In genomic region chr3:62265528-62265927, GRCh38 we compare ENCODE assay signal across 32 cellular contexts.
DNase-seq lines count a peak whose midpoint lies in the region; ATAC-seq, FAIRE-seq and TF ChIP-seq lines count a peak whose summit lies in the region.
"Had no signal": no experiment of that assay in that cellular context is flagged by ENCODE, and none has a peak within 500 bp of the region (broad histone marks: within the 10 kb centered on the region; RNA-seq: fewer than 3 reads in every experiment).

No MANE protein-coding gene starts in this region.

- no peak overlapping the region for H3K4me3 ChIP-seq in right lobe of liver
- H3K4me3 ChIP-seq in HepG2 (replicated peaks in 1 of 3; ENCODE audit: insufficient read depth in 1 of 3, low read depth in 2 of 3, low read length in 3 of 3): no peak overlapping the region
- H3K4me3 ChIP-seq: A549; BLaER1; BLaER1 treated with 17β-estradiol and CSF1 and Interleukin-3, amounts not matched to agents 10 nM and 100 nM had no signal

- CTCF ChIA-PET in HepG2 (lab: Yijun Ruan, JAX; ENCODE audit: low intra/inter-chr PET ratio, low total read pairs): no interaction called here

- H3K27me3 ChIP-seq in right lobe of liver (no peaks in the 10 kb centered on the region), HepG2 (ENCODE audit: control insufficient read depth in 1 of 2, insufficient read depth in 2 of 2, low read length in 2 of 2) (no peaks in the 10 kb centered on the region)
- H3K27me3 ChIP-seq: BE2C; BLaER1; BLaER1 treated with 17β-estradiol and CSF1 and Interleukin-3, amounts not matched to agents 10 nM and 100 nM had no signal

- BruUV-seq in HepG2 (replicated peaks; lab: Mats Ljungman, UMichigan): no TSS peak

- peak in 3 of 4 donors; percentile 25 to 56 (median 54) for ATAC-seq in right lobe of liver
- no peak for ATAC-seq in HepG2
- peak; percentile 62 for ATAC-seq in left lobe of liver
- ATAC-seq: A549; CD8-positive, alpha-beta T cell had no signal

- 80% methylated on average over 1 of the region's 1 CpG for WGBS in right lobe of liver (ENCODE audit: insufficient coverage, low coverage, low lambda C conversion rate, missing lambda C conversion rate)
- WGBS in HepG2 (ENCODE audit: low lambda C conversion rate): 92% methylated on average over 1 of the region's 1 CpG

- intact Hi-C loops in right lobe of liver (cut with DNase I): no loop called here
- intact Hi-C loops in HepG2 (cut with micrococcal nuclease; ENCODE audit: unreplicated experiment): no loop called here

- no peaks in the 10 kb centered on the region for H3K9me3 ChIP-seq in right lobe of liver
- H3K9me3 ChIP-seq in HepG2 (ENCODE audit: low read length): no peaks in the 10 kb centered on the region
- H3K9me3 ChIP-seq: A549, BE2C, BLaER1, Caco-2 had no signal

- no peak overlapping the region for H3K27ac ChIP-seq in right lobe of liver
- H3K27ac ChIP-seq in HepG2 (ENCODE audit: extremely low read length, insufficient read depth, low read length): no peak overlapping the region
- H3K27ac ChIP-seq: 22Rv1; A549; BLaER1; BLaER1 treated with 17β-estradiol and CSF1 and Interleukin-3, amounts not matched to agents 10 nM and 100 nM; C4-2B had no signal

- TF ChIP-seq EP300 in HepG2 (IDR thresholded peaks at IDR 0.05; ENCODE audit: low read depth in 2 of 2, low read length in 2 of 2): no peak
- TF ChIP-seq EP300 in HepG2 (CRISPR knock-in tag; IDR thresholded peaks at IDR 0.05; ENCODE audit: borderline replicate concordance): no peak

- in situ Hi-C loops in HepG2 (cut with HindIII; ENCODE audit: extremely low pct_ligation_motif_present, low pct_unique_long_range_greater_than_20kb): no loop called here

- H3K79me2 ChIP-seq in HepG2 (ENCODE audit: insufficient read depth, low read length): no peaks in the 10 kb centered on the region

- POLR2A ChIA-PET in HepG2 (lab: Yijun Ruan, JAX): no interaction called here

- no peak overlapping the region for H3K4me2 ChIP-seq in HepG2 (ENCODE audit: low read depth, low read length)
- H3K4me2 ChIP-seq: A549, BLaER1 had no signal

- TF ChIP-seq POLR2A in right lobe of liver (IDR thresholded peaks at IDR 0.05) (no peak), HepG2 (IDR thresholded peaks at IDR 0.05; ENCODE audit: insufficient read depth in 1 of 2, low read depth in 2 of 2, low read length in 2 of 2) (no peak)

- H3K36me3 ChIP-seq in right lobe of liver: peaks cover 0 to 3% (median 2%) of the 10 kb centered on the region in 4 donors
- H3K36me3 ChIP-seq in HepG2 (replicated peaks in 1 of 2; ENCODE audit: control insufficient read depth in 1 of 2, insufficient read depth in 2 of 2, low read length in 2 of 2): peaks cover 4 to 16% of the 10 kb centered on the region in 2 experiments; a peak in 4 of 5 replicates
- H3K36me3 ChIP-seq: BE2C had no signal

- DNase-seq in DMS 273 (lab: John Stamatoyannopoulos, UW; ENCODE audit: unreplicated experiment) (peak; percentile 3), DMS 273 treated with DMSO at 0.1 percent for 48 hours (lab: John Stamatoyannopoulos, UW) (no peak), right lobe of liver (no peak), HepG2 (ENCODE audit: low spot score) (no peak), left lobe of liver (ENCODE audit: low spot score) (no peak)
- no peak for DNase-seq in activated CD4-positive, alpha-beta T cell treated with anti-CD3 and anti-CD28 coated beads, Interleukin-2, amount 50 U/mL, for 4 hours
- DNase-seq: 8988T; ACHN; AML-193; BE2C; C1 segment of cervical spinal cord; Caco-2; Calu3; CD4-positive, alpha-beta memory T cell; CD4-positive, alpha-beta T cell; CD4-positive, CD25-positive, alpha-beta regulatory T cell; CD8-positive, alpha-beta memory T cell; CD8-positive, alpha-beta T cell; COR-L47; DMS153; DMS53; DMS79; DMS79 treated with DMSO at 0.1 percent for 48 hours; DND-41; EL had no signal

- H3K9ac ChIP-seq in HepG2 (ENCODE audit: insufficient read depth, low read depth, low read length): no peak overlapping the region
- H3K9ac ChIP-seq: BLaER1; BLaER1 treated with 17β-estradiol and CSF1 and Interleukin-3, amounts not matched to agents 10 nM and 100 nM had no signal

- H2AFZ ChIP-seq in HepG2 (ENCODE audit: low read length): no peak overlapping the region

- no peaks in the 10 kb centered on the region for H4K20me1 ChIP-seq in HepG2 (ENCODE audit: insufficient read depth, low read length)
- H4K20me1 ChIP-seq: BLaER1; BLaER1 treated with 17β-estradiol and CSF1 and Interleukin-3, amounts not matched to agents 10 nM and 100 nM had no signal

- TF ChIP-seq CTCF in right lobe of liver (IDR thresholded peaks at IDR 0.05) (no peak), HepG2 (CRISPR knock-in tag; IDR thresholded peaks at IDR 0.05) (no peak)

- TF ChIP-seq RAD21 in HepG2 (CRISPR knock-in tag; IDR thresholded peaks at IDR 0.05): no peak

- no peak for FAIRE-seq in HepG2 (lab: Jason Lieb, UNC)
- FAIRE-seq: A204.1, A549, D721Med had no signal

- H3K4me1 ChIP-seq in right lobe of liver (peaks cover 0 to 19% (median 4%) of the 10 kb centered on the region in 4 donors), HepG2 (ENCODE audit: insufficient read depth, low read length) (no peaks in the 10 kb centered on the region)
- H3K4me1 ChIP-seq: A549, Caco-2 had no signal

TF ChIP-seq in HepG2, 621 proteins besides CTCF, POLR2A, EP300 and RAD21:
- TF ChIP-seq ZSCAN5A (CRISPR knock-in tag; IDR thresholded peaks at IDR 0.05; ENCODE audit: borderline replicate concordance) (no peak), ZNF256 (CRISPR knock-in tag; conservative IDR thresholded peaks at IDR 0.05) (no peak), NFIB (CRISPR knock-in tag; IDR thresholded peaks at IDR 0.05; ENCODE audit: borderline replicate concordance) (no peak), HNRNPL (IDR thresholded peaks at IDR 0.05; ENCODE audit: low read depth, low read length) (no peak), DMAP1 (CRISPR knock-in tag; IDR thresholded peaks at IDR 0.05) (no peak), NFKBIZ (CRISPR knock-in tag; IDR thresholded peaks at IDR 0.05) (no peak), PHF21A (CRISPR knock-in tag; IDR thresholded peaks at IDR 0.05) (no peak), ZNF207 (IDR thresholded peaks at IDR 0.05; ENCODE audit: borderline replicate concordance) (no peak), TEAD3 (CRISPR knock-in tag; optimal IDR thresholded peaks at IDR 0.05; ENCODE audit: borderline replicate concordance) (no peak), ZNF451 (CRISPR knock-in tag; IDR thresholded peaks at IDR 0.05) (no peak), LRRFIP1 (CRISPR knock-in tag; conservative IDR thresholded peaks at IDR 0.05) (no peak), ZNF44 (CRISPR knock-in tag; IDR thresholded peaks at IDR 0.05) (no peak)
- TF ChIP-seq, protein P1, sequence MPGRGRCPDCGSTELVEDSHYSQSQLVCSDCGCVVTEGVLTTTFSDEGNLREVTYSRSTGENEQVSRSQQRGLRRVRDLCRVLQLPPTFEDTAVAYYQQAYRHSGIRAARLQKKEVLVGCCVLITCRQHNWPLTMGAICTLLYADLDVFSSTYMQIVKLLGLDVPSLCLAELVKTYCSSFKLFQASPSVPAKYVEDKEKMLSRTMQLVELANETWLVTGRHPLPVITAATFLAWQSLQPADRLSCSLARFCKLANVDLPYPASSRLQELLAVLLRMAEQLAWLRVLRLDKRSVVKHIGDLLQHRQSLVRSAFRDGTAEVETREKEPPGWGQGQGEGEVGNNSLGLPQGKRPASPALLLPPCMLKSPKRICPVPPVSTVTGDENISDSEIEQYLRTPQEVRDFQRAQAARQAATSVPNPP (CRISPR knock-in tag; IDR thresholded peaks at IDR 0.05): no peak
- TF ChIP-seq, protein P2, sequence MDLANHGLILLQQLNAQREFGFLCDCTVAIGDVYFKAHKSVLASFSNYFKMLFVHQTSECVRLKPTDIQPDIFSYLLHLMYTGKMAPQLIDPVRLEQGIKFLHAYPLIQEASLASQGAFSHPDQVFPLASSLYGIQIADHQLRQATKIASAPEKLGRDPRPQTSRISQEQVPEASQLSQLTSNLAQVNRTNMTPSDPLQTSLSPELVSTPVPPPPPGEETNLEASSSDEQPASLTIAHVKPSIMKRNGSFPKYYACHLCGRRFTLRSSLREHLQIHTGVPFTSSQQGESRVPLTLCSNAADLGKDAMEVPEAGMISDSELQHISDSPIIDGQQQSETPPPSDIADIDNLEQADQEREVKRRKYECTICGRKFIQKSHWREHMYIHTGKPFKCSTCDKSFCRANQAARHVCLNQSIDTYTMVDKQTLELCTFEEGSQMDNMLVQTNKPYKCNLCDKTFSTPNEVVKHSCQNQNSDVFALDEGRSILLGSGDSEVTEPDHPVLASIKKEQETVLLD (CRISPR knock-in tag; IDR thresholded peaks at IDR 0.05; ENCODE audit: low read depth): no peak
